8 cellular contexts compared by ENCODE assay signal in genomic region chrX:123803331-123803983, GRCh38. TPM values are rescaled to one million over a fixed set of nuclear protein-coding genes. Genes with fewer than 3 reads are reported as not detected.
DNase-seq lines count a peak whose midpoint lies in the region; TF ChIP-seq lines count a peak whose summit lies in the region.

No MANE protein-coding gene starts in this region.

- no peak for TF ChIP-seq CTCF in prostate gland (IDR thresholded peaks at IDR 0.05)

- DNase-seq in NCI-H2171 treated with DMSO at 0.1 percent for 48 hours (lab: John Stamatoyannopoulos, UW) (peak; percentile 39), NCI-H2171 (lab: John Stamatoyannopoulos, UW) (no peak), H4 (ENCODE audit: low spot score) (peak; percentile 72), NCI-H1092 (lab: John Stamatoyannopoulos, UW) (peak; percentile 81), SW480 (ENCODE audit: low spot score) (peak; percentile 98), prostate gland (ENCODE audit: low spot score) (peak; percentile 43), ecto neural progenitor cell (ENCODE audit: low spot score) (no peak)

- WGBS in esophagus, 2 donors: 8 to 27% methylated on average over 4 of the region's 4 CpGs
- 11% methylated on average over 4 of the region's 4 CpGs for WGBS in prostate gland

- no peaks in the 10 kb centered on the region for H3K9me3 ChIP-seq in esophagus (ENCODE audit: control insufficient read depth in 2 of 2, insufficient read depth in 1 of 2, low read depth in 1 of 2, low read length in 1 of 2)
- H3K9me3 ChIP-seq in prostate gland: no peaks in the 10 kb centered on the region

- no peaks in the 10 kb centered on the region for H3K27me3 ChIP-seq in esophagus (ENCODE audit: control insufficient read depth in 1 of 2, insufficient read depth in 2 of 2, low read length in 2 of 2)
- no peaks in the 10 kb centered on the region for H3K27me3 ChIP-seq in prostate gland (replicated peaks; ENCODE audit: insufficient read depth)

- peaks cover 0 to 3% of the 10 kb centered on the region in 2 donors for H3K4me1 ChIP-seq in esophagus (ENCODE audit: control insufficient read depth in 2 of 2, insufficient read depth in 2 of 2, low read length in 1 of 2)
- no peaks in the 10 kb centered on the region for H3K4me1 ChIP-seq in prostate gland (replicated peaks)

- no peak overlapping the region for H3K4me3 ChIP-seq in esophagus (ENCODE audit: low read depth in 1 of 2, low read length in 2 of 2)
- no peak overlapping the region for H3K4me3 ChIP-seq in prostate gland

- intact Hi-C loops in prostate gland (cut with DNase I): no loop called here

- H3K36me3 ChIP-seq in esophagus (ENCODE audit: control insufficient read depth in 2 of 2, insufficient read depth in 2 of 2, low read length in 1 of 2) (no peaks in the 10 kb centered on the region), prostate gland (no peaks in the 10 kb centered on the region)

- no peak for TF ChIP-seq POLR2A in prostate gland (IDR thresholded peaks at IDR 0.05)

- H3K27ac ChIP-seq in esophagus (ENCODE audit: low read depth in 2 of 2, low read length in 1 of 2): peak overlapping the region; percentile 34 to 79
- H3K27ac ChIP-seq in prostate gland: no peak overlapping the region

RNA-seq across cellular contexts. Expression of gene XIAP, which starts 56.4 kb away (rescaled TPM):
- total RNA-seq in H4 (2014; rRNA removed; shearing (Covaris generic)): 18.6 and 19.0 TPM in 2 replicates
- polyA plus RNA-seq in esophagus: 1 to 10 TPM; 8.0 to 8.7 TPM
- 10 to 100 TPM; 30.0 to 56.4 TPM for total RNA-seq in prostate gland

Comparison
In these comparisons a context has a peak if more than half of its experiments do, and no peak if none do; other contexts are left out.
1. DNase-seq: peak in NCI-H2171 treated with DMSO at 0.1 percent for 48 hours (single experiment), H4 (single experiment), NCI-H1092 (single experiment), SW480 (single experiment) and prostate gland (single experiment); none in NCI-H2171 (single experiment) and ecto neural progenitor cell (single experiment).
2. H3K27ac ChIP-seq: peak in esophagus (2 of 2); none in prostate gland (0 of 2).